In the genomic region with DNA sequence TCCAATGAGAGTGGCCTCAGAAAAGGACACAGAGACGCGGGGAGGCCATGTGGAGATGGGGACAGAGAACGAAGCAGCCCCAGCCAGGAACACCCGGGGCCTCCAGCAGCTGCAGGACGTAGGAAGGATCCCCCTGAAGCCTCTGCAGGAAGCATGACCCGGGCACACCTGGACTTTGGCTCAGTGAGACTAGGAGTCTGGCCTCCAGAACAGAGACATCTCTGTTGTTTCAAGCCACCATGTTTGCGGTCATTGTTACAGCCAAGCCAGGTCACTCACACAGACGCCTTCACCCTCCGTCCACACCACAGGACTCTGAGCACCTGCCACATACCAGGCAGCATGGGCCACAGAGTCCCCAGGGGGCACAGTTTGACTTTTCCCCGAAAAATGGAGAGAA, we compare ENCODE assay signal across 26 cellular contexts.
"Had no signal": no experiment of that assay in that cellular context is flagged by ENCODE, and none has a peak within 500 bp of the region (broad histone marks: within the 10 kb centered on the region; RNA-seq: fewer than 3 reads in every experiment).

No MANE protein-coding gene starts in this region.

- H3K27ac ChIP-seq: adrenal gland, SJSA1 had no signal

- H3K27me3 Mint-ChIP-seq: activated naive CD8-positive, alpha-beta T cell treated with anti-CD3 and anti-CD28 coated beads, Interleukin-2, amount 10 ng/mL, durations not matched to agents 7 days and 5 days had no signal

- H3K4me3 Mint-ChIP-seq: activated CD8-positive, alpha-beta T cell treated with anti-CD3 and anti-CD28 coated beads, Interleukin-2, amount 10 ng/mL, durations not matched to agents 7 days and 5 days; activated naive CD8-positive, alpha-beta T cell treated with anti-CD3 and anti-CD28 coated beads, Interleukin-2, amount 10 ng/mL, durations not matched to agents 7 days and 5 days; T-helper 2 cell treated with Interferon-gamma antibody and Interleukin-4, amounts not matched to agents 5 μg/mL and 100 μg/mL, for 36 hours had no signal

- H3K4me3 ChIP-seq: adrenal gland, SJSA1 had no signal

- DNase-seq: activated CD4-positive, alpha-beta T cell treated with anti-CD3 and anti-CD28 coated beads for 48 hours; activated CD4-positive, alpha-beta T cell treated with anti-CD3 and anti-CD28 coated beads, Interleukin-2, amount 50 U/mL, for 4 hours; activated CD4-positive, CD25-positive, alpha-beta regulatory T cell treated with anti-CD3 and anti-CD28 coated beads, Interleukin-2, amount 50 U/mL, for 72 hours; activated CD8-positive, alpha-beta memory T cell treated with anti-CD3 and anti-CD28 coated beads, Interleukin-2, amount 50 U/mL, for 48 hours; activated CD8-positive, alpha-beta T cell treated with anti-CD3 and anti-CD28 coated beads, Interleukin-2, amount 10 ng/mL, durations not matched to agents 7 days and 5 days; activated naive CD4-positive, alpha-beta T cell treated with anti-CD3 and anti-CD28 coated beads, Interleukin-2, amount 50 U/mL, for 16 hours; activated naive CD8-positive, alpha-beta T cell treated with anti-CD3 and anti-CD28 coated beads, Interleukin-2, amount 10 ng/mL, durations not matched to agents 7 days and 5 days; activated T-cell treated with anti-CD3 and anti-CD28 coated beads, Interleukin-2, amount 50 U/mL, for 1 hour; adrenal gland; anterior cingulate cortex; KG1; NCI-H1048; NCI-H146; NCI-H187 treated with DMSO at 0.1 percent for 48 hours; NCI-H2081 treated with DMSO at 0.1 percent for 48 hours; NCI-H2171 treated with DMSO at 0.1 percent for 48 hours; NCI-H226; NCI-H526 treated with DMSO at 0.1 percent for 48 hours; NCI-H82; OCI-M1; SHP77; SW 1271 had no signal

- H3K4me1 Mint-ChIP-seq: activated naive CD8-positive, alpha-beta T cell treated with anti-CD3 and anti-CD28 coated beads, Interleukin-2, amount 10 ng/mL, durations not matched to agents 7 days and 5 days had no signal

- H3K9me3 Mint-ChIP-seq: activated naive CD8-positive, alpha-beta T cell treated with anti-CD3 and anti-CD28 coated beads, Interleukin-2, amount 10 ng/mL, durations not matched to agents 7 days and 5 days; T-helper 2 cell treated with Interferon-gamma antibody and Interleukin-4, amounts not matched to agents 5 μg/mL and 100 μg/mL, for 36 hours had no signal

- ATAC-seq: activated CD8-positive, alpha-beta T cell treated with anti-CD3 and anti-CD28 coated beads, Interleukin-2, amount 10 ng/mL, durations not matched to agents 7 days and 5 days; Panc1; SK-N-SH treated with all-trans-retinoic acid at 6 μM for 48 hours had no signal

- H3K27ac Mint-ChIP-seq: activated CD8-positive, alpha-beta T cell treated with anti-CD3 and anti-CD28 coated beads, Interleukin-2, amount 10 ng/mL, durations not matched to agents 7 days and 5 days; T-helper 2 cell treated with Interferon-gamma antibody and Interleukin-4, amounts not matched to agents 5 μg/mL and 100 μg/mL, for 36 hours had no signal

- H3K27me3 ChIP-seq: adrenal gland, SJSA1 had no signal

- H3K9me3 ChIP-seq: adrenal gland, SJSA1 had no signal

- H3K36me3 Mint-ChIP-seq: activated naive CD8-positive, alpha-beta T cell treated with anti-CD3 and anti-CD28 coated beads, Interleukin-2, amount 10 ng/mL, durations not matched to agents 7 days and 5 days had no signal
